ENCODE assay signal across 28 cellular contexts in the genomic region with DNA sequence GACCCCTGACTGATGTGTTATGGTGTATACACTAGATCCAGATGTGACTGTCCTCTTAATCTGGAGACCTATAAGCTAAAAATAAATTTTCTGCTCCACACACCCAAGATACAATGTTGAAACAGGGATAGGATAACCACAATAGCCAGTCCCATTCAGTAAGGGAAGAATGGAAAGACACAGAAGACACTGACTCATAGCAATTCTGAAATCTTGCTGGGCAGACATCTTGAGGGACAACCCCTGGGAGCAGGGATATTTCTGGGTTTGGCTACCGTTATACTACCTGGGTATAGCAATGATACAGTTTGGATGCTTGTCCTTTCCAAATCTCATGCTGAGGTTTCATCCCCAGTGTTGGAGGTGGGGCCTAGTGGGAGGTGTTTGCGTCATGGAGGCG.
"Had no signal": no experiment of that assay in that cellular context is flagged by ENCODE, and none has a peak within 500 bp of the region (broad histone marks: within the 10 kb centered on the region; RNA-seq: fewer than 3 reads in every experiment).

No MANE protein-coding gene starts in this region.

- DNase-seq: colonic mucosa; cortex of kidney; dermis blood vessel endothelial cell; dorsolateral prefrontal cortex; effector CD4-positive, alpha-beta T cell; effector CD8-positive, alpha-beta T cell; effector memory CD4-positive, alpha-beta T cell; effector memory CD8-positive, alpha-beta T cell; endodermal cell; erythroblast; esophagus squamous epithelium; foreskin fibroblast; foreskin keratinocyte; foreskin melanocyte; gastrocnemius medialis; glutamatergic neuron; head of caudate nucleus; heart left ventricle; heart right ventricle had no signal

- H3K27ac ChIP-seq: colonic mucosa, coronary artery, dorsolateral prefrontal cortex, epithelial cell of prostate, esophagus muscularis mucosa, esophagus squamous epithelium, foreskin keratinocyte, gastrocnemius medialis, gastroesophageal sphincter, heart left ventricle, heart right ventricle had no signal

- ATAC-seq: effector memory CD8-positive, alpha-beta T cell; esophagus mucosa; foreskin keratinocyte; gastrocnemius medialis; gastroesophageal sphincter; heart left ventricle; heart right ventricle had no signal

- H3K36me3 ChIP-seq: colonic mucosa, esophagus muscularis mucosa, esophagus squamous epithelium, gastrocnemius medialis, gastroesophageal sphincter, heart left ventricle, heart right ventricle had no signal

- H3K4me3 ChIP-seq: colonic mucosa, coronary artery, dorsolateral prefrontal cortex, esophagus muscularis mucosa, esophagus squamous epithelium, gastrocnemius medialis, gastroesophageal sphincter, heart left ventricle, heart right ventricle had no signal

- FAIRE-seq: colon, endometrium, endothelial cell of umbilical vein, frontal cortex had no signal

- H3K27me3 ChIP-seq: colonic mucosa, dorsolateral prefrontal cortex, esophagus muscularis mucosa, gastrocnemius medialis had no signal

- H3K9me3 ChIP-seq: colonic mucosa, esophagus squamous epithelium, gastrocnemius medialis had no signal

- H3K4me1 ChIP-seq: colonic mucosa, esophagus muscularis mucosa, esophagus squamous epithelium, foreskin keratinocyte, gastrocnemius medialis, gastroesophageal sphincter, heart left ventricle, heart right ventricle had no signal
